In genomic region chr7:90595801-90596683, GRCh38 we compare ENCODE assay signal across 8 cellular contexts. TPM values are rescaled to one million over a fixed set of nuclear protein-coding genes. Genes with fewer than 3 reads are reported as not detected.
DNase-seq lines count a peak whose midpoint lies in the region; ATAC-seq, FAIRE-seq and TF ChIP-seq lines count a peak whose summit lies in the region.

TSS of gene CDK14 (plus strand) at chr7:90596321. CDS start at chr7:90596628, 307 bp downstream.

- H3K27ac ChIP-seq in A549 = peak within 1 kb of the TSS in 1 of 2 experiments; percentile 69; a peak in 3 of 6 replicates

- TF ChIP-seq CTCF in A549 (IDR thresholded peaks at IDR 0.05) (peak; percentile 50), GM12875 (IDR thresholded peaks at IDR 0.05; ENCODE audit: borderline replicate concordance, insufficient read depth, low read depth, low read length) (0 out of 2 replicates have a peak, but pooled peaks have one; percentile 32), choroid plexus epithelial cell (conservative IDR thresholded peaks at IDR 0.05; ENCODE audit: low read depth, low read length) (peak; percentile 50)

- H3K4me2 ChIP-seq in A549 = peak within 1 kb of the TSS; percentile 100

- peak; percentile 94 to 96 for ATAC-seq in A549
- ATAC-seq in HG02571 (IDR thresholded peaks at IDR 0.05; ENCODE audit: unreplicated experiment) = peak; percentile 49
- ATAC-seq in left colon = peak; percentile 98

- peaks cover 4% of the 10 kb centered on the region; the same call in 2 of the 3 replicates for H3K4me1 ChIP-seq in A549

- FAIRE-seq in A549 (lab: Jason Lieb, UNC) = no peak

- H3K4me3 ChIP-seq in A549 = peak within 1 kb of the TSS; percentile 57
- H3K4me3 ChIP-seq in GM12875 (ENCODE audit: low read depth, low read length) = peak within 1 kb of the TSS; percentile 87
- H3K4me3 ChIP-seq in choroid plexus epithelial cell (ENCODE audit: low read depth, low read length) = peak within 1 kb of the TSS; percentile 78

- intact Hi-C loops in left colon (cut with DNase I, micrococcal nuclease) = no loop called here

- CTCF ChIA-PET in A549 (lab: Yijun Ruan, JAX) = interaction anchor here (0.5 to 1.6 kb wide), 6 partner anchors 9 to 1084 kb away, joined by 3 to 9 read pairs (median 4); no protein-coding TSS in a partner anchor

- DNase-seq in A549 (ENCODE audit: low read depth in 1 of 2, low spot score in 1 of 2) (peak; percentile 44 to 66), MV-4-11 (lab: John Stamatoyannopoulos, UW) (peak; percentile 83), T-helper 1 cell (peak in 3 of 5 donors; percentile 2 to 20 (median 4)), choroid plexus epithelial cell (ENCODE audit: low read depth) (peak; percentile 75), left colon (peak; percentile 67 to 89)
- DNase-seq in stimulated activated CD4-positive, alpha-beta T cell treated with anti-CD3 and anti-CD28 coated beads, Interleukin-12 subunit alpha, Interleukin-12 subunit beta, amount 100 ng/mL, for 48 hours (ENCODE audit: low read depth in 2 of 3, low spot score in 1 of 3) = peak in 2 of 3 donors; percentile 26 to 36

- POLR2A ChIA-PET in A549 (lab: Yijun Ruan, JAX) = no interaction called here

- TF ChIP-seq EP300 in A549 (IDR thresholded peaks at IDR 0.05) = no peak

- TF ChIP-seq RAD21 in A549 (conservative IDR thresholded peaks at IDR 0.05 in 1 of 2, IDR thresholded peaks at IDR 0.05 in 1 of 2) = peak in 1 of 2 experiments; percentile 32; a peak in 1 of 5 replicates

- no peak for TF ChIP-seq POLR2A in A549 (IDR thresholded peaks at IDR 0.05; ENCODE audit: low read length)

- H3K9me3 ChIP-seq in A549 = no peaks in the 10 kb centered on the region

- 2% methylated on average over 42 of the region's 118 CpGs for WGBS in A549 (ENCODE audit: missing lambda C conversion rate)

TF ChIP-seq in A549, 52 proteins besides CTCF, POLR2A, EP300 and RAD21:
- TF ChIP-seq RNF2 (IDR thresholded peaks at IDR 0.05; ENCODE audit: borderline replicate concordance, low read depth) = no peak; the same call in 1 of the 2 replicates
- peak; percentile 53; the same call in 1 of the 2 replicates for TF ChIP-seq MAX (IDR thresholded peaks at IDR 0.05)
- TF ChIP-seq RFX5 (IDR thresholded peaks at IDR 0.05) = no peak
- no peak for TF ChIP-seq CBX8 (IDR thresholded peaks at IDR 0.05)
- TF ChIP-seq ZSCAN20 (CRISPR knock-in tag; IDR thresholded peaks at IDR 0.05) = no peak
- no peak for TF ChIP-seq GATA3 (IDR thresholded peaks at IDR 0.05; ENCODE audit: borderline replicate concordance)
- TF ChIP-seq CHD2 (IDR thresholded peaks at IDR 0.05; ENCODE audit: low read length, partially characterized antibody) = no peak
- peak; percentile 42; the same call in 1 of the 3 replicates for TF ChIP-seq SMC3 (IDR thresholded peaks at IDR 0.05)
- no peak for TF ChIP-seq PHF8 (IDR thresholded peaks at IDR 0.05; ENCODE audit: borderline replicate concordance, low read depth)
- TF ChIP-seq E2F6 (IDR thresholded peaks at IDR 0.05; ENCODE audit: borderline replicate concordance, low read depth) = peak; percentile 73
- no peak for TF ChIP-seq KDM5A (IDR thresholded peaks at IDR 0.05)

RNA-seq across cellular contexts. Expression of gene CDK14, which starts in this region (rescaled TPM):
- polyA plus RNA-seq in A549 (2011; rRNA removed) (0.16 and 0.21 TPM in 2 replicates), A549 (2017; fragmentation: RNase III; extraction: RNeasy Plus Mini Kit Qiagen cat#74134 plus additional on column Dnase treatment) (0.07 to 0.23 TPM (median 0.08 TPM) in 3 replicates)
- 0.04 and 0.11 TPM in 2 replicates for polyA plus RNA-seq in A549 (2012; cell fraction: cytosol; rRNA removed)
- polyA plus RNA-seq in A549 (2012; cell fraction: nucleus; rRNA removed) = 0.05 TPM in 1 of 2 replicates, not detected in the other
- polyA minus RNA-seq in A549 (2011; rRNA and poly(A)+ RNA removed) = 0.29 and 0.39 TPM in 2 replicates
- 1 to 10 TPM; 5.1 to 5.5 TPM for total RNA-seq in left colon

Comparison
In these comparisons a context has a peak if more than half of its experiments do, and no peak if none do; other contexts are left out.
1. Peak in DNase-seq, ATAC-seq, H3K4me3 ChIP-seq and H3K4me2 ChIP-seq in A549; RNA of the gene not detected or under 1 TPM.
2. DNase-seq: peak in every context shown above with its lines; median percentile 83 in MV-4-11; 78 in left colon; 75 in choroid plexus epithelial cell; 55 in A549; 31 in stimulated activated CD4-positive, alpha-beta T cell treated with anti-CD3 and anti-CD28 coated beads, Interleukin-12 subunit alpha, Interleukin-12 subunit beta, amount 100 ng/mL, for 48 hours; 4 in T-helper 1 cell.